In the genomic region with DNA sequence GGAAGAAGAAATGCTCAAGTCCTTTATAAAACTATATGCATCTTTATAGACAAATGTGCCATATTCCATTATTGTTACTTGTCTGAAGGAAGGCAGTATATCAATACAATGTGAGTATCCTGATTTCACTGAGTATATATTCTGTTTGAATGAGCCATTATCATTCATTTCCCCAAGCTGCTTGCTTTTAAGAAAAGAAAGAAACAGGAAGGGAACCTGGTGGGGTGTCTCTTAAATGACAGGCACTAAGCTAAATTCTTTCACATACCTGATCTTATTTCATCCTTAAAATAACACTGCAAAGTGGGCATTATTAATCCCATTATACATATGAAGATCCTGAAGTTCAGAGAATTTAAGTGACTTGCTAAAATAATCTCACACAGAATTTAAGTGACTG, we compare ENCODE assay signal across 18 cellular contexts.
A peak's percentile ranks its signal among the peaks of the same experiment; 100 is the strongest.
DNase-seq lines count a peak whose midpoint lies in the region; ATAC-seq and TF ChIP-seq lines count a peak whose summit lies in the region.
"Had no signal": no experiment of that assay in that cellular context is flagged by ENCODE, and none has a peak within 500 bp of the region (broad histone marks: within the 10 kb centered on the region; RNA-seq: fewer than 3 reads in every experiment).

No MANE protein-coding gene starts in this region.

- ATAC-seq in WTC11 = peak; percentile 79
- ATAC-seq in GM21528 (IDR thresholded peaks at IDR 0.05; ENCODE audit: low FRiP score, unreplicated experiment) = no peak
- no peak for ATAC-seq in esophagus mucosa
- ATAC-seq: A549; CD8-positive, alpha-beta T cell; HepG2 had no signal

- H3K9me3 ChIP-seq in HUES48 (ENCODE audit: control insufficient read depth, insufficient read depth, low read length) = no peaks in the 10 kb centered on the region
- no peaks in the 10 kb centered on the region for H3K9me3 ChIP-seq in iPS-18a (ENCODE audit: control insufficient read depth, low read depth, low read length)
- H3K9me3 ChIP-seq in neural progenitor cell (ENCODE audit: low read depth) = no peaks in the 10 kb centered on the region
- H3K9me3 ChIP-seq in osteoblast (ENCODE audit: low read depth, low read length) = no peaks in the 10 kb centered on the region
- H3K9me3 ChIP-seq: A549, HAP-1 had no signal

- no peaks in the 10 kb centered on the region for H3K36me3 ChIP-seq in HUES48 (ENCODE audit: control insufficient read depth, insufficient read depth, low read length)
- no peaks in the 10 kb centered on the region for H3K36me3 ChIP-seq in iPS-18a (ENCODE audit: control insufficient read depth, low read depth, low read length)
- H3K36me3 ChIP-seq in neural progenitor cell = no peaks in the 10 kb centered on the region
- H3K36me3 ChIP-seq in osteoblast (ENCODE audit: insufficient read depth, low read length) = peaks cover 8% of the 10 kb centered on the region
- H3K36me3 ChIP-seq: HAP-1 had no signal

- no peak for TF ChIP-seq CTCF in WTC11 (IDR thresholded peaks at IDR 0.05)
- TF ChIP-seq CTCF in neural progenitor cell (IDR thresholded peaks at IDR 0.05) = no peak
- TF ChIP-seq CTCF in osteoblast (IDR thresholded peaks at IDR 0.05; ENCODE audit: extremely low read depth, low read depth, low read length) = no peak

- H3K4me1 Mint-ChIP-seq in WTC11 = peaks cover 73% of the 10 kb centered on the region
- peaks cover 14% of the 10 kb centered on the region for H3K4me1 Mint-ChIP-seq in neural progenitor cell

- no peaks in the 10 kb centered on the region for H3K27me3 ChIP-seq in HUES48 (ENCODE audit: control insufficient read depth, insufficient read depth, low read length)
- H3K27me3 ChIP-seq in iPS-18a (ENCODE audit: control insufficient read depth, insufficient read depth, low read length) = no peaks in the 10 kb centered on the region
- no peaks in the 10 kb centered on the region for H3K27me3 ChIP-seq in neural progenitor cell
- no peaks in the 10 kb centered on the region for H3K27me3 ChIP-seq in osteoblast (ENCODE audit: insufficient read depth, low read length)

- H4K20me1 ChIP-seq in neural progenitor cell (ENCODE audit: low read depth) (no peaks in the 10 kb centered on the region), osteoblast (ENCODE audit: insufficient read depth, low read length) (no peaks in the 10 kb centered on the region)

- peak overlapping the region; percentile 88 for H3K27ac ChIP-seq in HUES48 (ENCODE audit: low read depth, low read length)
- H3K27ac ChIP-seq in iPS-18a (ENCODE audit: low read length) = no peak overlapping the region
- H3K27ac ChIP-seq in neural progenitor cell = no peak overlapping the region
- no peak overlapping the region for H3K27ac ChIP-seq in osteoblast (ENCODE audit: low read depth, low read length)
- H3K27ac ChIP-seq: A549, HL-60, KMS-11 had no signal

- H3K4me1 ChIP-seq in HUES48 (ENCODE audit: control insufficient read depth, insufficient read depth, low read length) (peaks cover 51% of the 10 kb centered on the region), iPS-18a (ENCODE audit: control insufficient read depth, low read depth, low read length) (peaks cover 46% of the 10 kb centered on the region), neural progenitor cell (peaks cover 18% of the 10 kb centered on the region), osteoblast (ENCODE audit: insufficient read depth, low read length) (no peaks in the 10 kb centered on the region)
- H3K4me1 ChIP-seq: A549, HAP-1 had no signal

- H2AFZ ChIP-seq in neural progenitor cell (replicated peaks) (no peak overlapping the region), osteoblast (ENCODE audit: low read length) (no peak overlapping the region)

- H3K27ac Mint-ChIP-seq in WTC11 (peak overlapping the region; percentile 75), neural progenitor cell (no peak overlapping the region)
- H3K27ac Mint-ChIP-seq: CD14-positive monocyte; CD8-positive, alpha-beta T cell had no signal

- H3K79me2 ChIP-seq in neural progenitor cell (ENCODE audit: low read depth) = no peaks in the 10 kb centered on the region
- no peaks in the 10 kb centered on the region for H3K79me2 ChIP-seq in osteoblast (ENCODE audit: insufficient read depth, low read length)

- H3K9ac ChIP-seq in HUES48 (ENCODE audit: low read depth, low read length) (no peak overlapping the region), iPS-18a (ENCODE audit: low read length) (no peak overlapping the region), neural progenitor cell (no peak overlapping the region)
- H3K9ac ChIP-seq: KMS-11 had no signal

- H3K4me3 ChIP-seq in HUES48 (ENCODE audit: low read depth, low read length) = peak overlapping the region; percentile 38; the same call in 1 of the 2 replicates
- peak overlapping the region; percentile 2 for H3K4me3 ChIP-seq in iPS-18a (ENCODE audit: low read length)
- H3K4me3 ChIP-seq in neural progenitor cell = no peak overlapping the region
- H3K4me3 ChIP-seq in osteoblast (ENCODE audit: insufficient read depth, low read length) = no peak overlapping the region
- H3K4me3 ChIP-seq: A549, HAP-1 had no signal

- no peak for DNase-seq in WTC11 (ENCODE audit: low spot score)
- DNase-seq in neural progenitor cell (ENCODE audit: low spot score) = no peak
- DNase-seq in osteoblast (ENCODE audit: insufficient read length, low spot score, missing footprints) = no peak
- no peak for DNase-seq in activated CD4-positive, alpha-beta T cell treated with anti-CD3 and anti-CD28 coated beads for 4 hours
- DNase-seq: CD8-positive, alpha-beta T cell; COR-L47; DMS53; GF-D8 had no signal

- POLR2A ChIA-PET in WTC11 (lab: Charles Lee) = interaction anchor here (0.7 kb wide), 1 partner anchor 25 kb away, joined by 3 read pairs; no protein-coding TSS in a partner anchor

- H3F3A ChIP-seq in neural progenitor cell (ENCODE audit: low read depth) = no peaks in the 10 kb centered on the region

- H3K27me3 Mint-ChIP-seq in WTC11 (ENCODE audit: low read depth) = peaks cover 9% of the 10 kb centered on the region; the same call in 1 of the 2 replicates
- H3K27me3 Mint-ChIP-seq in neural progenitor cell (ENCODE audit: insufficient read depth, low read depth) = peaks cover 3% of the 10 kb centered on the region

- H3K4me3 Mint-ChIP-seq in WTC11 (peak overlapping the region; percentile 42), neural progenitor cell (no peak overlapping the region)
- H3K4me3 Mint-ChIP-seq: CD14-positive monocyte; CD8-positive, alpha-beta T cell had no signal

- H3K9me3 Mint-ChIP-seq in WTC11 (peaks cover 12% of the 10 kb centered on the region), neural progenitor cell (no peaks in the 10 kb centered on the region)
- H3K9me3 Mint-ChIP-seq: CD8-positive, alpha-beta T cell had no signal

- peaks cover 3% of the 10 kb centered on the region; the same call in 1 of the 2 replicates for H3K36me3 Mint-ChIP-seq in WTC11
- no peaks in the 10 kb centered on the region for H3K36me3 Mint-ChIP-seq in neural progenitor cell
- H3K36me3 Mint-ChIP-seq: CD8-positive, alpha-beta T cell had no signal

- H3K4me2 ChIP-seq in neural progenitor cell (peak overlapping the region; percentile 24), osteoblast (ENCODE audit: insufficient read depth, low read length) (no peak overlapping the region)
- H3K4me2 ChIP-seq: A549, KMS-11 had no signal

- CTCF ChIA-PET in WTC11 (lab: Charles Lee) = interaction anchor here (0.9 to 1.7 kb wide), 4 partner anchors 13 to 230 kb away, joined by 3 to 6 read pairs (median 4); no protein-coding TSS in a partner anchor

TF ChIP-seq in WTC11, 78 proteins besides CTCF, POLR2A, EP300 and RAD21:
- TF ChIP-seq, protein P1, sequence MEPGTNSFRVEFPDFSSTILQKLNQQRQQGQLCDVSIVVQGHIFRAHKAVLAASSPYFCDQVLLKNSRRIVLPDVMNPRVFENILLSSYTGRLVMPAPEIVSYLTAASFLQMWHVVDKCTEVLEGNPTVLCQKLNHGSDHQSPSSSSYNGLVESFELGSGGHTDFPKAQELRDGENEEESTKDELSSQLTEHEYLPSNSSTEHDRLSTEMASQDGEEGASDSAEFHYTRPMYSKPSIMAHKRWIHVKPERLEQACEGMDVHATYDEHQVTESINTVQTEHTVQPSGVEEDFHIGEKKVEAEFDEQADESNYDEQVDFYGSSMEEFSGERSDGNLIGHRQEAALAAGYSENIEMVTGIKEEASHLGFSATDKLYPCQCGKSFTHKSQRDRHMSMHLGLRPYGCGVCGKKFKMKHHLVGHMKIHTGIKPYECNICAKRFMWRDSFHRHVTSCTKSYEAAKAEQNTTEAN (CRISPR knock-in tag; IDR thresholded peaks at IDR 0.05) = no peak
- no peak for TF ChIP-seq GABPB1 (CRISPR knock-in tag; IDR thresholded peaks at IDR 0.05)
- TF ChIP-seq E2F4 (CRISPR knock-in tag; IDR thresholded peaks at IDR 0.05; ENCODE audit: borderline replicate concordance, low read depth) = no peak
- TF ChIP-seq ZNF121 (CRISPR knock-in tag; IDR thresholded peaks at IDR 0.05) = no peak
- no peak for TF ChIP-seq SMAD3 (CRISPR knock-in tag; IDR thresholded peaks at IDR 0.05; ENCODE audit: borderline replicate concordance)
- no peak for TF ChIP-seq EMX1 (CRISPR knock-in tag; IDR thresholded peaks at IDR 0.05)
- TF ChIP-seq FOXK1 (CRISPR knock-in tag; IDR thresholded peaks at IDR 0.05) = no peak
- no peak for TF ChIP-seq ATF6 (CRISPR knock-in tag; IDR thresholded peaks at IDR 0.05)
- TF ChIP-seq TEAD4 (CRISPR knock-in tag; IDR thresholded peaks at IDR 0.05) = no peak
- no peak for TF ChIP-seq NFATC4 (CRISPR knock-in tag; IDR thresholded peaks at IDR 0.05)
TF ChIP-seq in WTC11: peak in this region for 0.

Comparison
In these comparisons a context has a peak if more than half of its experiments do, and no peak if none do; other contexts are left out.
1. H3K4me3 ChIP-seq: peak in HUES48 (single experiment) and iPS-18a (single experiment); none in neural progenitor cell (single experiment) and osteoblast (single experiment).